9 cellular contexts compared by ENCODE assay signal in the genomic region with DNA sequence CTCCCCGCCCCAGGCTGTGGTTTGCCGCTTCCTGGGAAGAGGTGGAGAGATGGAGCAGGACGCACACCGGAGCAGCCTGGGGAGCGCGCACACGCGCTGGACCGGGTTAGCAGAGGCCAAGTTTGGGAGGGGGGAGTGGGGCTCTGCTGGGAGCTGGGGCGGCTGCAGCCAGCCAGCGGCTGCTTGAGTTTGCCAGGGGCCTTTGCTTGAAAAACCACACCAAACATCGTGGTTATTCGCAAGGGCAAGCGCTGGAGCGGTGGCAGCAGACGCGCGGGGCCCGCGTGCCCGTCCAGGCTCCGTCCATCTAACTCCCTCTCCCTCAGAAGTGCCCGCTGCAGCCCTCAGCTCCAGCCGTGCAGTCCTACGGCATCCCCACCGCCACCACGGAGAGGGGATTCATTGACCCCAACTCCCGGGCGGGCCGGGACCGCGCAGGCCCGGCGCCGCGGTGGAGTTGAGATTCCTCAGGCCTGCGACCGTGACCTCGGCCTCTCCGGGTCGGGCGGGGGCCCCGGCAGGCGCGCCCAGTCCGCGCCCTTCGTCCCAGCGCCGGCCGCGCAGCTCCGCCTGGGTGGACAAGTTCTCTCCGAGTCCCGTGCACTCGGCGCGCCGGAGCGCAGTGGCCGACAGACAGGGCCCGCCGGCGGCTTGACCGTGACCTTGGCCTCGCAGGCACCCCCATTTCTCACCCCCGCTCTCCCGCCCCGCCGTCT. TPM values are rescaled to one million over a fixed set of nuclear protein-coding genes. Genes with fewer than 3 reads are reported as not detected.
DNase-seq lines count a peak whose midpoint lies in the region; ATAC-seq and TF ChIP-seq lines count a peak whose summit lies in the region.
"Had no signal": no experiment of that assay in that cellular context is flagged by ENCODE, and none has a peak within 500 bp of the region (broad histone marks: within the 10 kb centered on the region; RNA-seq: fewer than 3 reads in every experiment).

No MANE protein-coding gene starts in this region.

- H3K27me3 Mint-ChIP-seq in H9 (ENCODE audit: low read depth) = peaks cover 83% of the 10 kb centered on the region

- in situ Hi-C loops in mammary epithelial cell (cut with MboI; ENCODE audit: low sequenced_read_pairs in 2 of 2) = loop anchor here in 1 of 2 donors (25.0 kb wide), 1 partner anchor 283 kb away; no protein-coding TSS in a partner anchor

- peaks cover 32 to 33% of the 10 kb centered on the region in 2 experiments for H3K4me1 Mint-ChIP-seq in H9

- no CpG with 5 or more reads among the region's 70 CpGs for WGBS in H9 (ENCODE audit: extremely low coverage, insufficient read length, low lambda C conversion rate)
- WGBS in mammary epithelial cell (ENCODE audit: low coverage, missing lambda C conversion rate) = 10% methylated on average over 4 of the region's 70 CpGs

- no peak overlapping the region for H3K23ac ChIP-seq in H9 (ENCODE audit: insufficient read length, low read depth, low read length)

- no peak overlapping the region for H4K91ac ChIP-seq in H9 (ENCODE audit: insufficient read length, low read depth, low read length)

- H3K18ac ChIP-seq in H9 (ENCODE audit: insufficient read length, low read depth, low read length) = no peak overlapping the region

- H2BK15ac ChIP-seq in H9 (ENCODE audit: low read depth, low read length) = no peak overlapping the region

- H3K79me1 ChIP-seq in H9 (ENCODE audit: insufficient read depth, low read depth, low read length, poor library complexity, severe bottlenecking) = no peaks in the 10 kb centered on the region

- DNase-seq in H9 = peak; percentile 49
- no peak for DNase-seq in mammary epithelial cell
- peak; percentile 57 for DNase-seq in iPS-NIHi11 (ENCODE audit: low spot score)
- no peak for DNase-seq in NCI-H1048 (lab: John Stamatoyannopoulos, UW)
- DNase-seq: NCI-H2081 treated with DMSO at 0.1 percent for 48 hours had no signal

- TF ChIP-seq CTCF in H9 (conservative IDR thresholded peaks at IDR 0.05) = no peak
- no peak for TF ChIP-seq CTCF in mammary epithelial cell (conservative IDR thresholded peaks at IDR 0.05 in 1 of 2, IDR thresholded peaks at IDR 0.05 in 1 of 2; ENCODE audit: extremely low read depth in 1 of 2, insufficient read depth in 1 of 2, low read depth in 1 of 2, low read length in 2 of 2)

- intact Hi-C loops in mammary epithelial cell (cut with micrococcal nuclease) = no loop called here

- H4K5ac ChIP-seq in H9 (ENCODE audit: insufficient read length, low read depth, low read length) = no peak overlapping the region

- H2AFZ ChIP-seq in H9 (ENCODE audit: low read length) (no peak overlapping the region), mammary epithelial cell (ENCODE audit: low read depth, low read length) (peak overlapping the region; percentile 76)

- H3K27me3 ChIP-seq in H9 (ENCODE audit: insufficient read depth, low read length) = peaks cover 50% of the 10 kb centered on the region
- H3K27me3 ChIP-seq in mammary epithelial cell (ENCODE audit: insufficient read depth, low read length) = no peaks in the 10 kb centered on the region
- no peaks in the 10 kb centered on the region for H3K27me3 ChIP-seq in skeletal muscle tissue (ENCODE audit: control insufficient read depth in 3 of 3, insufficient read depth in 3 of 3, low read length in 3 of 3)

- no peak overlapping the region for H3K27ac Mint-ChIP-seq in H9

- ATAC-seq in HG03097 (IDR thresholded peaks at IDR 0.05; ENCODE audit: low FRiP score, unreplicated experiment) (no peak), HG02678 (IDR thresholded peaks at IDR 0.05; ENCODE audit: unreplicated experiment) (no peak), HG02610 (IDR thresholded peaks at IDR 0.05; ENCODE audit: unreplicated experiment) (no peak)

- H3K79me2 ChIP-seq in H9 (ENCODE audit: insufficient read depth, low read length) = no peaks in the 10 kb centered on the region
- H3K79me2 ChIP-seq in mammary epithelial cell (ENCODE audit: insufficient read depth, low read length) = peaks cover 83% of the 10 kb centered on the region

- no peak overlapping the region for H2BK5ac ChIP-seq in H9 (ENCODE audit: insufficient read length, low read length)

- H3K36me3 ChIP-seq in mammary epithelial cell (ENCODE audit: insufficient read depth, low read length) (peaks cover 12% of the 10 kb centered on the region), skeletal muscle tissue (ENCODE audit: control insufficient read depth in 3 of 3, insufficient read depth in 3 of 3, low read length in 3 of 3) (peaks cover 0 to 2% (median 0%) of the 10 kb centered on the region in 3 donors)

- H3K4me2 ChIP-seq in H9 (ENCODE audit: insufficient read depth, insufficient read length, low read length) (peak overlapping the region; percentile 66), mammary epithelial cell (ENCODE audit: insufficient read depth, low read depth, low read length) (peak overlapping the region; percentile 74)

- H3K56ac ChIP-seq in H9 (ENCODE audit: insufficient read length, low read depth, low read length) = no peak overlapping the region

- no peak overlapping the region for H2BK12ac ChIP-seq in H9 (ENCODE audit: insufficient read length, low read depth, low read length)

- H3K27ac ChIP-seq in H9 (ENCODE audit: insufficient read length, low read depth, low read length) (no peak overlapping the region), mammary epithelial cell (ENCODE audit: insufficient read depth, low read depth, low read length) (no peak overlapping the region), skeletal muscle tissue (ENCODE audit: low read depth, low read length) (peak overlapping the region; percentile 83)

- H3K4me3 ChIP-seq in mammary epithelial cell (replicated peaks in 1 of 3; ENCODE audit: insufficient read depth in 1 of 3, low read depth in 2 of 3, low read length in 3 of 3) = peak overlapping the region in 2 of 3 experiments; percentile 19 to 25
- H3K4me3 ChIP-seq in skeletal muscle tissue (ENCODE audit: low read length in 3 of 3) = peak overlapping the region; percentile 54 to 69 (median 63)

- peaks cover 25% of the 10 kb centered on the region for H3K23me2 ChIP-seq in H9 (ENCODE audit: insufficient read length, low read depth, low read length, poor library complexity, severe bottlenecking)

- H3K9me3 ChIP-seq in H9 (ENCODE audit: control insufficient read depth, low read depth, low read length) = no peaks in the 10 kb centered on the region
- no peaks in the 10 kb centered on the region for H3K9me3 ChIP-seq in mammary epithelial cell (replicated peaks; ENCODE audit: insufficient read depth, low read length)
- H3K9me3 ChIP-seq in skeletal muscle tissue (ENCODE audit: control insufficient read depth in 3 of 3, low read length in 3 of 3) = no peaks in the 10 kb centered on the region

- peak overlapping the region; percentile 51 to 89 for H3K4me3 Mint-ChIP-seq in H9

- no TSS peak for BruUV-seq in mammary epithelial cell (replicated peaks; lab: Mats Ljungman, UMichigan)

- H2BK120ac ChIP-seq in H9 (ENCODE audit: low read depth, low read length, poor library complexity, severe bottlenecking) = no peak overlapping the region

- H4K8ac ChIP-seq in H9 (replicated peaks; ENCODE audit: insufficient read length, low read depth, low read length) = no peak overlapping the region

- no peak overlapping the region for H3K14ac ChIP-seq in H9 (ENCODE audit: insufficient read depth, low read length)

- no peaks in the 10 kb centered on the region; a peak in 1 of 5 replicates for H3K9me3 Mint-ChIP-seq in H9

- no peak overlapping the region for H2AK5ac ChIP-seq in H9 (ENCODE audit: insufficient read length, low read length)

- CTCF ChIA-PET in mammary epithelial cell (lab: Charles Lee; ENCODE audit: low non-redundant PET) = no interaction called here

- no peak overlapping the region for H3K4ac ChIP-seq in H9 (ENCODE audit: low read depth, low read length)

- no peak overlapping the region for H3K9ac ChIP-seq in H9 (ENCODE audit: extremely low read depth, insufficient read length, low read length)
- no peak overlapping the region for H3K9ac ChIP-seq in mammary epithelial cell (ENCODE audit: insufficient read depth, low read length)
- peak overlapping the region; percentile 58 to 86 (median 68) for H3K9ac ChIP-seq in skeletal muscle tissue (ENCODE audit: low read depth in 1 of 3, low read length in 3 of 3)

- H3T11ph ChIP-seq in H9 (ENCODE audit: low read length) = no peak overlapping the region

- no peak overlapping the region for H2BK20ac ChIP-seq in H9 (ENCODE audit: low read depth, low read length, poor library complexity, severe bottlenecking)

- dilution Hi-C loops in mammary epithelial cell (cut with HindIII; ENCODE audit: low sequenced_read_pairs) = no loop called here

- no peaks in the 10 kb centered on the region for H4K20me1 ChIP-seq in H9 (ENCODE audit: control insufficient read depth, insufficient read depth, insufficient read length)
- H4K20me1 ChIP-seq in mammary epithelial cell (ENCODE audit: insufficient read depth, low read length) = no peaks in the 10 kb centered on the region

- no peaks in the 10 kb centered on the region; a peak in 2 of 7 replicates for H3K36me3 Mint-ChIP-seq in H9 (ENCODE audit: insufficient read depth in 1 of 3, low read depth in 3 of 3)

- H3K4me1 ChIP-seq in H9 (ENCODE audit: insufficient read depth, low read length) (no peaks in the 10 kb centered on the region; the same call in 1 of the 2 replicates), mammary epithelial cell (ENCODE audit: insufficient read depth, low read length) (peaks cover 23% of the 10 kb centered on the region), skeletal muscle tissue (ENCODE audit: control insufficient read depth in 3 of 3, insufficient read depth in 3 of 3, low read length in 3 of 3) (peaks cover 65 to 75% (median 69%) of the 10 kb centered on the region in 3 donors)

RNA-seq across cellular contexts. Expression of a gene that starts 4.5 kb away (rescaled TPM):
- total RNA-seq in H9 (2021) = 1.6 and 2.7 TPM in 2 replicates
- total RNA-seq in mammary epithelial cell = 10 to 100 TPM; 15.2 to 29.4 TPM
- polyA plus RNA-seq in mammary epithelial cell = 31.3 TPM
- 27.9 TPM for polyA minus RNA-seq in mammary epithelial cell
- 12.5 TPM for total RNA-seq in skeletal muscle tissue

RNA-seq across cellular contexts. Expression of a gene that starts 6.2 kb away (rescaled TPM):
- total RNA-seq in H9 (2021) = 0.15 and 0.24 TPM in 2 replicates
- 1 to 10 TPM; 4.7 to 8.1 TPM for total RNA-seq in mammary epithelial cell
- 2.0 TPM for polyA plus RNA-seq in mammary epithelial cell
- 7.0 TPM for polyA minus RNA-seq in mammary epithelial cell
- 5.7 TPM for total RNA-seq in skeletal muscle tissue

Comparison
In these comparisons a context has a peak if more than half of its experiments do, and no peak if none do; other contexts are left out.
1. DNase-seq: peak in H9 (single experiment) and iPS-NIHi11 (single experiment); none in mammary epithelial cell (single experiment) and NCI-H1048 (single experiment).
2. H3K9ac ChIP-seq: peak in skeletal muscle tissue (3 of 3); none in H9 (single experiment) and mammary epithelial cell (single experiment).